ENCODE assay signal across 1 cellular context in genomic region chr17:17538417-17539391, GRCh38.
TF ChIP-seq lines count a peak whose summit lies in the region.

No MANE protein-coding gene starts in this region.

TF ChIP-seq in HepG2, 621 proteins besides CTCF, POLR2A, EP300 and RAD21 (continued from another document and continues in another):
- TF ChIP-seq BRF2 (CRISPR knock-in tag; IDR thresholded peaks at IDR 0.05) (peak; percentile 40; the same call in 1 of the 2 replicates), REPIN1 (CRISPR knock-in tag; IDR thresholded peaks at IDR 0.05; ENCODE audit: borderline replicate concordance, low read depth) (peak; percentile 54; the same call in 1 of the 2 replicates), EHMT2 (IDR thresholded peaks at IDR 0.05; ENCODE audit: borderline replicate concordance, low read depth, low read length) (no peak), ZNF335 (CRISPR knock-in tag; IDR thresholded peaks at IDR 0.05) (0 out of 2 replicates have a peak, but pooled peaks have one; percentile 24), BORCS8-MEF2B (CRISPR knock-in tag; IDR thresholded peaks at IDR 0.05) (peak; percentile 45; the same call in 1 of the 2 replicates), ZNF704 (CRISPR knock-in tag; IDR thresholded peaks at IDR 0.05; ENCODE audit: borderline replicate concordance) (no peak), FOSL1 (CRISPR knock-in tag; IDR thresholded peaks at IDR 0.05; ENCODE audit: borderline replicate concordance) (no peak), ERF (CRISPR knock-in tag; IDR thresholded peaks at IDR 0.05) (peak; percentile 94), BCL6 (CRISPR knock-in tag; IDR thresholded peaks at IDR 0.05) (peak; percentile 94), TMF1 (CRISPR knock-in tag; IDR thresholded peaks at IDR 0.05; ENCODE audit: low read depth) (0 out of 2 replicates have a peak, but pooled peaks have one; percentile 65), RBM22 (optimal IDR thresholded peaks at IDR 0.05; ENCODE audit: low read length) (no peak), YEATS2 (CRISPR knock-in tag; IDR thresholded peaks at IDR 0.05; ENCODE audit: borderline replicate concordance) (no peak; the same call in 1 of the 2 replicates), ATF2 (CRISPR knock-in tag; IDR thresholded peaks at IDR 0.05) (peak; percentile 74; the same call in 1 of the 2 replicates), ZBTB34 (CRISPR knock-in tag; IDR thresholded peaks at IDR 0.05) (peak; percentile 95), HMG20B (CRISPR knock-in tag; conservative IDR thresholded peaks at IDR 0.05) (0 out of 2 replicates have a peak, but pooled peaks have one; percentile 63), SP5 (CRISPR knock-in tag; IDR thresholded peaks at IDR 0.05; ENCODE audit: borderline replicate concordance, low read depth) (peak; percentile 77), SAP130 (CRISPR knock-in tag; IDR thresholded peaks at IDR 0.05; ENCODE audit: low read depth) (peak; percentile 94), ZBTB3 (CRISPR knock-in tag; IDR thresholded peaks at IDR 0.05; ENCODE audit: borderline replicate concordance, low read depth) (0 out of 2 replicates have a peak, but pooled peaks have one; percentile 57), SALL1 (CRISPR knock-in tag; IDR thresholded peaks at IDR 0.05) (peak; percentile 93), THRA (CRISPR knock-in tag; IDR thresholded peaks at IDR 0.05; ENCODE audit: borderline replicate concordance) (peak; percentile 87), ZNF460 (CRISPR knock-in tag; IDR thresholded peaks at IDR 0.05; ENCODE audit: borderline replicate concordance) (no peak), SMAD1 (CRISPR knock-in tag; IDR thresholded peaks at IDR 0.05; ENCODE audit: borderline replicate concordance, low read depth) (no peak), NR3C1 (CRISPR knock-in tag; IDR thresholded peaks at IDR 0.05) (no peak), ZNF841 (CRISPR knock-in tag; IDR thresholded peaks at IDR 0.05; ENCODE audit: borderline replicate concordance) (no peak), MEF2D (CRISPR knock-in tag; IDR thresholded peaks at IDR 0.05) (peak; percentile 100), MNT (IDR thresholded peaks at IDR 0.05) (peak; percentile 34), SATB2 (CRISPR knock-in tag; IDR thresholded peaks at IDR 0.05) (no peak), THYN1 (CRISPR knock-in tag; IDR thresholded peaks at IDR 0.05; ENCODE audit: borderline replicate concordance, low read depth) (no peak), RBM39 (IDR thresholded peaks at IDR 0.05; ENCODE audit: low read depth, low read length, poor library complexity, severe bottlenecking) (no peak), TARDBP (CRISPR knock-in tag; IDR thresholded peaks at IDR 0.05) (peak; percentile 92), RARG (CRISPR knock-in tag; IDR thresholded peaks at IDR 0.05; ENCODE audit: low read depth) (no peak), PRMT3 (CRISPR knock-in tag; IDR thresholded peaks at IDR 0.05; ENCODE audit: borderline replicate concordance, low read depth) (no peak), ZNF333 (CRISPR knock-in tag; IDR thresholded peaks at IDR 0.05; ENCODE audit: borderline replicate concordance) (no peak), MXD1 (CRISPR knock-in tag; IDR thresholded peaks at IDR 0.05) (no peak)
- TF ChIP-seq, protein P1, sequence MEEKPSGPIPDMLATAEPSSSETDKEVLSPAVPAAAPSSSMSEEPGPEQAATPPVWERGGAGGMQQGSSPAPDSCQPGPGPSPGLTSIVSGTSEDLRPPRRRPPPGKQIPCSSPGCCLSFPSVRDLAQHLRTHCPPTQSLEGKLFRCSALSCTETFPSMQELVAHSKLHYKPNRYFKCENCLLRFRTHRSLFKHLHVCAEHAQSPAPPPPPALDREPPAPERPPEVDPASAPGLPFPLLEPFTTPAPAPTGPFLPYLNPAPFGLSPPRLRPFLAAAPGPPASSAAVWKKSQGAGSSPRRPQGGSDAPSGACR (CRISPR knock-in tag; IDR thresholded peaks at IDR 0.05), result no peak
- TF ChIP-seq, protein P2, sequence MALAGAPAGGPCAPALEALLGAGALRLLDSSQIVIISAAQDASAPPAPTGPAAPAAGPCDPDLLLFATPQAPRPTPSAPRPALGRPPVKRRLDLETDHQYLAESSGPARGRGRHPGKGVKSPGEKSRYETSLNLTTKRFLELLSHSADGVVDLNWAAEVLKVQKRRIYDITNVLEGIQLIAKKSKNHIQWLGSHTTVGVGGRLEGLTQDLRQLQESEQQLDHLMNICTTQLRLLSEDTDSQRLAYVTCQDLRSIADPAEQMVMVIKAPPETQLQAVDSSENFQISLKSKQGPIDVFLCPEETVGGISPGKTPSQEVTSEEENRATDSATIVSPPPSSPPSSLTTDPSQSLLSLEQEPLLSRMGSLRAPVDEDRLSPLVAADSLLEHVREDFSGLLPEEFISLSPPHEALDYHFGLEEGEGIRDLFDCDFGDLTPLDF (CRISPR knock-in tag; IDR thresholded peaks at IDR 0.05), result no peak
- TF ChIP-seq, protein P3, sequence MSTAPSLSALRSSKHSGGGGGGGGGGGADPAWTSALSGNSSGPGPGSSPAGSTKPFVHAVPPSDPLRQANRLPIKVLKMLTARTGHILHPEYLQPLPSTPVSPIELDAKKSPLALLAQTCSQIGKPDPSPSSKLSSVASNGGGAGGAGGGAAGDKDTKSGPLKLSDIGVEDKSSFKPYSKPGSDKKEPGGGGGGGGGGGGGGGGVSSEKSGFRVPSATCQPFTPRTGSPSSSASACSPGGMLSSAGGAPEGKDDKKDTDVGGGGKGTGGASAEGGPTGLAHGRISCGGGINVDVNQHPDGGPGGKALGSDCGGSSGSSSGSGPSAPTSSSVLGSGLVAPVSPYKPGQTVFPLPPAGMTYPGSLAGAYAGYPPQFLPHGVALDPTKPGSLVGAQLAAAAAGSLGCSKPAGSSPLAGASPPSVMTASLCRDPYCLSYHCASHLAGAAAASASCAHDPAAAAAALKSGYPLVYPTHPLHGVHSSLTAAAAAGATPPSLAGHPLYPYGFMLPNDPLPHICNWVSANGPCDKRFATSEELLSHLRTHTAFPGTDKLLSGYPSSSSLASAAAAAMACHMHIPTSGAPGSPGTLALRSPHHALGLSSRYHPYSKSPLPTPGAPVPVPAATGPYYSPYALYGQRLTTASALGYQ (CRISPR knock-in tag; IDR thresholded peaks at IDR 0.05), result peak; percentile 93
- TF ChIP-seq, protein P4, sequence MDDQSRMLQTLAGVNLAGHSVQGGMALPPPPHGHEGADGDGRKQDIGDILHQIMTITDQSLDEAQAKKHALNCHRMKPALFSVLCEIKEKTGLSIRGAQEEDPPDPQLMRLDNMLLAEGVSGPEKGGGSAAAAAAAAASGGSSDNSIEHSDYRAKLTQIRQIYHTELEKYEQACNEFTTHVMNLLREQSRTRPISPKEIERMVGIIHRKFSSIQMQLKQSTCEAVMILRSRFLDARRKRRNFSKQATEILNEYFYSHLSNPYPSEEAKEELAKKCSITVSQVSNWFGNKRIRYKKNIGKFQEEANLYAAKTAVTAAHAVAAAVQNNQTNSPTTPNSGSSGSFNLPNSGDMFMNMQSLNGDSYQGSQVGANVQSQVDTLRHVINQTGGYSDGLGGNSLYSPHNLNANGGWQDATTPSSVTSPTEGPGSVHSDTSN (CRISPR knock-in tag; IDR thresholded peaks at IDR 0.05; ENCODE audit: borderline replicate concordance), result no peak
- TF ChIP-seq, protein P5, sequence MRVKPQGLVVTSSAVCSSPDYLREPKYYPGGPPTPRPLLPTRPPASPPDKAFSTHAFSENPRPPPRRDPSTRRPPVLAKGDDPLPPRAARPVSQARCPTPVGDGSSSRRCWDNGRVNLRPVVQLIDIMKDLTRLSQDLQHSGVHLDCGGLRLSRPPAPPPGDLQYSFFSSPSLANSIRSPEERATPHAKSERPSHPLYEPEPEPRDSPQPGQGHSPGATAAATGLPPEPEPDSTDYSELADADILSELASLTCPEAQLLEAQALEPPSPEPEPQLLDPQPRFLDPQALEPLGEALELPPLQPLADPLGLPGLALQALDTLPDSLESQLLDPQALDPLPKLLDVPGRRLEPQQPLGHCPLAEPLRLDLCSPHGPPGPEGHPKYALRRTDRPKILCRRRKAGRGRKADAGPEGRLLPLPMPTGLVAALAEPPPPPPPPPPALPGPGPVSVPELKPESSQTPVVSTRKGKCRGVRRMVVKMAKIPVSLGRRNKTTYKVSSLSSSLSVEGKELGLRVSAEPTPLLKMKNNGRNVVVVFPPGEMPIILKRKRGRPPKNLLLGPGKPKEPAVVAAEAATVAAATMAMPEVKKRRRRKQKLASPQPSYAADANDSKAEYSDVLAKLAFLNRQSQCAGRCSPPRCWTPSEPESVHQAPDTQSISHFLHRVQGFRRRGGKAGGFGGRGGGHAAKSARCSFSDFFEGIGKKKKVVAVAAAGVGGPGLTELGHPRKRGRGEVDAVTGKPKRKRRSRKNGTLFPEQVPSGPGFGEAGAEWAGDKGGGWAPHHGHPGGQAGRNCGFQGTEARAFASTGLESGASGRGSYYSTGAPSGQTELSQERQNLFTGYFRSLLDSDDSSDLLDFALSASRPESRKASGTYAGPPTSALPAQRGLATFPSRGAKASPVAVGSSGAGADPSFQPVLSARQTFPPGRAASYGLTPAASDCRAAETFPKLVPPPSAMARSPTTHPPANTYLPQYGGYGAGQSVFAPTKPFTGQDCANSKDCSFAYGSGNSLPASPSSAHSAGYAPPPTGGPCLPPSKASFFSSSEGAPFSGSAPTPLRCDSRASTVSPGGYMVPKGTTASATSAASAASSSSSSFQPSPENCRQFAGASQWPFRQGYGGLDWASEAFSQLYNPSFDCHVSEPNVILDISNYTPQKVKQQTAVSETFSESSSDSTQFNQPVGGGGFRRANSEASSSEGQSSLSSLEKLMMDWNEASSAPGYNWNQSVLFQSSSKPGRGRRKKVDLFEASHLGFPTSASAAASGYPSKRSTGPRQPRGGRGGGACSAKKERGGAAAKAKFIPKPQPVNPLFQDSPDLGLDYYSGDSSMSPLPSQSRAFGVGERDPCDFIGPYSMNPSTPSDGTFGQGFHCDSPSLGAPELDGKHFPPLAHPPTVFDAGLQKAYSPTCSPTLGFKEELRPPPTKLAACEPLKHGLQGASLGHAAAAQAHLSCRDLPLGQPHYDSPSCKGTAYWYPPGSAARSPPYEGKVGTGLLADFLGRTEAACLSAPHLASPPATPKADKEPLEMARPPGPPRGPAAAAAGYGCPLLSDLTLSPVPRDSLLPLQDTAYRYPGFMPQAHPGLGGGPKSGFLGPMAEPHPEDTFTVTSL (CRISPR knock-in tag; IDR thresholded peaks at IDR 0.05; ENCODE audit: borderline replicate concordance), result peak; percentile 94
